ENCODE assay signal across 9 cellular contexts in the genomic region with DNA sequence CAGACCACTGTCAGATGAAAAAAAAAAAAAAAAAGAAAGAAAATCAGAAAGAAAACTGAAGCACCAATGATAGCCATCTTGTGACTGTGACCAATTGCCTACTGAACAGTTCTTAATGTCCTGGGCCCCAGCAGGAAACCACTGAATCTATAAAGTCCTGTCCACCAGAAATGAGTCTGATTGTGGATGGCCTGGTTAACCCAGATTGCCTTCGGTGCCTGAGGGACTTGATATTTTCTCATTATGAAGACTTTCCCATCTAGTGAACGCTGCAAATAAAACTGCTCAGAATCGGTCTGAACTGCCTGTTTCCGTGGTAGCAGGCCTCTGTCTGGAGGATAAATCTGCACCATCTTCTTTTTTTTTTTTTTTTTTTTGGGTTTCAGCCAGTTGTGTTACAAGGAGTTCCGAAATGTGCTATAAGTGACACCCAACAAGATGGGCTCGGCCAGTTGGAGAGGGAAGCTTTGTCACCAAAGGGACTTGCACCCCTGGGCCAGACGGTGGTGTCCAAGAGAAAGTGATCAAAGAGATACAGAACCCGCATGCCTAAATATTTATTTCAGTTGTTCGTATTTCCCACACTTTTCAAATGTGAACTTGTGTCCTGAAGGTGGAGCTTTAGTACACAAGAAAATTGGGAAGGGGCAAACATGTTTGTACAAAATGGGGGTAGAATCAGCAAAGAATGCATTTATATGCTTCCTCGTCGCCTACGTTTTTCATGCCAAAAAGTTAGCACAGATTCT. TPM values are rescaled to one million over a fixed set of nuclear protein-coding genes. Genes with fewer than 3 reads are reported as not detected.
A peak's percentile ranks its signal among the peaks of the same experiment; 100 is the strongest.
DNase-seq lines count a peak whose midpoint lies in the region; ATAC-seq, FAIRE-seq and TF ChIP-seq lines count a peak whose summit lies in the region.
"Had no signal": no experiment of that assay in that cellular context is flagged by ENCODE, and none has a peak within 500 bp of the region (broad histone marks: within the 10 kb centered on the region; RNA-seq: fewer than 3 reads in every experiment).

No MANE protein-coding gene starts in this region.

- no peaks in the 10 kb centered on the region for H3K9me3 ChIP-seq in small intestine (ENCODE audit: control insufficient read depth, low read depth)

- peak; percentile 18 for TF ChIP-seq CTCF in epithelial cell of proximal tubule (conservative IDR thresholded peaks at IDR 0.05; ENCODE audit: low read depth, low read length)

- peaks cover 20% of the 10 kb centered on the region for H3K4me1 Mint-ChIP-seq in activated T-helper 1 cell treated with anti-CD3 and anti-CD28 coated beads, Interleukin-12 subunit alpha, Interleukin-12 subunit beta, Interleukin-2, Interleukin-4 antibody, amounts not matched to agents 30 ng/mL and 10 ng/mL and 1 ng/mL, durations not matched to agents 14 hours and 24 hours and 36 hours (ENCODE audit: low read depth)

- WGBS in small intestine, 3 donors, result 52 to 67% (median 66%) methylated on average over 12 of the region's 12 CpGs

- H3K27me3 ChIP-seq in small intestine (ENCODE audit: control insufficient read depth in 2 of 2, insufficient read depth in 2 of 2, low read length in 2 of 2), result peaks cover 0 to 6% of the 10 kb centered on the region in 2 donors

- H3K9me3 Mint-ChIP-seq in activated T-helper 1 cell treated with anti-CD3 and anti-CD28 coated beads, Interleukin-12 subunit alpha, Interleukin-12 subunit beta, Interleukin-2, Interleukin-4 antibody, amounts not matched to agents 30 ng/mL and 10 ng/mL and 1 ng/mL, durations not matched to agents 14 hours and 24 hours and 36 hours, result no peaks in the 10 kb centered on the region

- FAIRE-seq in small intestine (lab: Jason Lieb, UNC), result no peak

- peaks cover 2 to 5% of the 10 kb centered on the region in 2 donors for H3K4me1 ChIP-seq in small intestine (ENCODE audit: control insufficient read depth in 2 of 2, insufficient read depth in 1 of 2, low read depth in 1 of 2, low read length in 1 of 2)

- no peak for ATAC-seq in GM21528 (IDR thresholded peaks at IDR 0.05; ENCODE audit: low FRiP score, unreplicated experiment)

- DNase-seq in NCI-H526 (lab: John Stamatoyannopoulos, UW) (peak; percentile 23 to 40), NCI-H526 treated with DMSO at 0.1 percent for 48 hours (lab: John Stamatoyannopoulos, UW) (no peak), NCI-H69 (lab: John Stamatoyannopoulos, UW) (peak; percentile 49), epithelial cell of proximal tubule (ENCODE audit: low read depth) (no peak), small intestine (peak; percentile 10), RKO (ENCODE audit: low spot score) (no peak)
- DNase-seq in activated T-helper 1 cell treated with anti-CD3 and anti-CD28 coated beads, Interleukin-12 subunit alpha, Interleukin-12 subunit beta, Interleukin-2, Interleukin-4 antibody, amounts not matched to agents 30 ng/mL and 10 ng/mL and 1 ng/mL, durations not matched to agents 14 hours and 24 hours and 36 hours (ENCODE audit: low spot score), result no peak
- DNase-seq: NCI-H774 had no signal

- intact Hi-C loops in activated T-helper 1 cell treated with anti-CD3 and anti-CD28 coated beads, Interleukin-12 subunit alpha, Interleukin-12 subunit beta, Interleukin-2, Interleukin-4 antibody, amounts not matched to agents 30 ng/mL and 10 ng/mL and 1 ng/mL, durations not matched to agents 14 hours and 24 hours and 36 hours (cut with micrococcal nuclease), result loop anchor here (1.0 to 10.0 kb wide), 3 partner anchors 387 to 617 kb away; no protein-coding TSS in a partner anchor

- H3K4me3 ChIP-seq in epithelial cell of proximal tubule (ENCODE audit: low read depth, low read length) (no peak overlapping the region), small intestine (ENCODE audit: low read depth in 1 of 2, low read length in 2 of 2) (no peak overlapping the region)

- no peak overlapping the region for H3K27ac ChIP-seq in small intestine (ENCODE audit: low read depth in 1 of 2, low read length in 1 of 2)

- no peaks in the 10 kb centered on the region for H3K36me3 Mint-ChIP-seq in activated T-helper 1 cell treated with anti-CD3 and anti-CD28 coated beads, Interleukin-12 subunit alpha, Interleukin-12 subunit beta, Interleukin-2, Interleukin-4 antibody, amounts not matched to agents 30 ng/mL and 10 ng/mL and 1 ng/mL, durations not matched to agents 14 hours and 24 hours and 36 hours (ENCODE audit: low read depth)

- no peak overlapping the region for H3K4me3 Mint-ChIP-seq in activated T-helper 1 cell treated with anti-CD3 and anti-CD28 coated beads, Interleukin-12 subunit alpha, Interleukin-12 subunit beta, Interleukin-2, Interleukin-4 antibody, amounts not matched to agents 30 ng/mL and 10 ng/mL and 1 ng/mL, durations not matched to agents 14 hours and 24 hours and 36 hours

- H3K36me3 ChIP-seq in small intestine (ENCODE audit: control insufficient read depth in 2 of 2, insufficient read depth in 2 of 2, low read length in 2 of 2), result no peaks in the 10 kb centered on the region

- H3K27me3 Mint-ChIP-seq in activated T-helper 1 cell treated with anti-CD3 and anti-CD28 coated beads, Interleukin-12 subunit alpha, Interleukin-12 subunit beta, Interleukin-2, Interleukin-4 antibody, amounts not matched to agents 30 ng/mL and 10 ng/mL and 1 ng/mL, durations not matched to agents 14 hours and 24 hours and 36 hours (ENCODE audit: insufficient read depth), result peaks cover 30% of the 10 kb centered on the region

- H3K27ac Mint-ChIP-seq in activated T-helper 1 cell treated with anti-CD3 and anti-CD28 coated beads, Interleukin-12 subunit alpha, Interleukin-12 subunit beta, Interleukin-2, Interleukin-4 antibody, amounts not matched to agents 30 ng/mL and 10 ng/mL and 1 ng/mL, durations not matched to agents 14 hours and 24 hours and 36 hours, result no peak overlapping the region

RNA-seq across cellular contexts. Expression of gene PLXNC1, which starts 3.0 kb away (rescaled TPM):
- 0.06 and 0.07 TPM in 2 replicates for total RNA-seq in epithelial cell of proximal tubule
- polyA plus RNA-seq in small intestine, result 1 to 10 TPM in 2 of 3 donors, under 1 TPM in 1; 0.22 to 1.4 (median 1.1) TPM
- 18.8 and 22.7 TPM in 2 replicates for total RNA-seq in activated T-helper 1 cell treated with anti-CD3 and anti-CD28 coated beads, Interleukin-12 subunit alpha, Interleukin-12 subunit beta, Interleukin-2, Interleukin-4 antibody, amounts not matched to agents 30 ng/mL and 10 ng/mL and 1 ng/mL, durations not matched to agents 14 hours and 24 hours and 36 hours

Comparison
In these comparisons a context has a peak if more than half of its experiments do, and no peak if none do; other contexts are left out.
1. DNase-seq: peak in NCI-H526 (2 of 2), NCI-H69 (single experiment) and small intestine (single experiment); none in NCI-H526 treated with DMSO at 0.1 percent for 48 hours (single experiment), epithelial cell of proximal tubule (single experiment), activated T-helper 1 cell treated with anti-CD3 and anti-CD28 coated beads, Interleukin-12 subunit alpha, Interleukin-12 subunit beta, Interleukin-2, Interleukin-4 antibody, amounts not matched to agents 30 ng/mL and 10 ng/mL and 1 ng/mL, durations not matched to agents 14 hours and 24 hours and 36 hours (single experiment) and RKO (single experiment).
2. RNA of gene PLXNC1, which starts 3.0 kb away (total RNA-seq): 18.8 to 22.7 TPM in activated T-helper 1 cell treated with anti-CD3 and anti-CD28 coated beads, Interleukin-12 subunit alpha, Interleukin-12 subunit beta, Interleukin-2, Interleukin-4 antibody, amounts not matched to agents 30 ng/mL and 10 ng/mL and 1 ng/mL, durations not matched to agents 14 hours and 24 hours and 36 hours; 0.06 to 0.07 TPM in epithelial cell of proximal tubule; every median in the first group is over 10 times any median in the second.